In genomic region chr19:14249012-14249754, GRCh38 we compare ENCODE assay signal across 8 cellular contexts. TPM values are rescaled to one million over a fixed set of nuclear protein-coding genes. Genes with fewer than 3 reads are reported as not detected.
DNase-seq lines count a peak whose midpoint lies in the region; ATAC-seq and TF ChIP-seq lines count a peak whose summit lies in the region.
"Not testable (repeated sequence)": the region's sequence is repeated elsewhere in the genome, so short reads cannot be mapped to it uniquely, and the experiment has no call there.

No MANE protein-coding gene starts in this region.

- peak overlapping the region; percentile 49 to 70 (median 56) for H3K4me3 ChIP-seq in BLaER1 treated with 17β-estradiol and CSF1 and Interleukin-3, amounts not matched to agents 10 nM and 100 nM
- H3K4me3 ChIP-seq in HUES6 (ENCODE audit: low read depth, low read length) (peak overlapping the region; percentile 68), right atrium auricular region (peak overlapping the region; percentile 57 to 67)

- H3K9ac ChIP-seq in BLaER1 treated with 17β-estradiol and CSF1 and Interleukin-3, amounts not matched to agents 10 nM and 100 nM, result peak overlapping the region; percentile 67 to 82 (median 80); a peak in 21 of 22 replicates
- peak overlapping the region; percentile 87 for H3K9ac ChIP-seq in HUES6 (ENCODE audit: low read length)

- peak overlapping the region; percentile 76 to 91 (median 86) for H3K4me2 ChIP-seq in BLaER1 treated with 17β-estradiol and CSF1 and Interleukin-3, amounts not matched to agents 10 nM and 100 nM

- H4K20me1 ChIP-seq in BLaER1 treated with 17β-estradiol and CSF1 and Interleukin-3, amounts not matched to agents 10 nM and 100 nM, result not testable (repeated sequence)

- H3K9me3 Mint-ChIP-seq in activated CD8-positive, alpha-beta T cell treated with anti-CD3 and anti-CD28 coated beads, Interleukin-2, amount 10 ng/mL, durations not matched to agents 7 days and 5 days (ENCODE audit: insufficient read depth); central memory CD8-positive, alpha-beta T cell; natural killer cell treated with Interleukin-12 subunit alpha and Interleukin-12 subunit beta and Interleukin-15 and Interleukin-18, amount 100 ng/mL, for 72 hours: not testable (repeated sequence)

- peaks cover 28% of the 10 kb centered on the region for H3K4me1 Mint-ChIP-seq in activated CD8-positive, alpha-beta T cell treated with anti-CD3 and anti-CD28 coated beads, Interleukin-2, amount 10 ng/mL, durations not matched to agents 7 days and 5 days (ENCODE audit: low read depth)
- not testable (repeated sequence) for H3K4me1 Mint-ChIP-seq in central memory CD8-positive, alpha-beta T cell
- peaks cover 9 to 11% of the 10 kb centered on the region in 2 donors for H3K4me1 Mint-ChIP-seq in natural killer cell treated with Interleukin-12 subunit alpha and Interleukin-12 subunit beta and Interleukin-15 and Interleukin-18, amount 100 ng/mL, for 72 hours (ENCODE audit: low read depth in 2 of 2)

- not testable (repeated sequence) for H3K9me3 ChIP-seq in BLaER1 treated with 17β-estradiol and CSF1 and Interleukin-3, amounts not matched to agents 10 nM and 100 nM (replicated peaks in 1 of 11); HUES6 (ENCODE audit: control insufficient read depth, insufficient read depth, low read depth, low read length); right atrium auricular region

- H3K36me3 ChIP-seq in BLaER1 treated with 17β-estradiol and CSF1 and Interleukin-3, amounts not matched to agents 10 nM and 100 nM; HUES6 (ENCODE audit: control insufficient read depth, insufficient read depth, low read length); right atrium auricular region: not testable (repeated sequence)

- peaks cover 0 to 37% (median 31%) of the 10 kb centered on the region in 10 experiments; a peak in 17 of 20 replicates for H3K4me1 ChIP-seq in BLaER1 treated with 17β-estradiol and CSF1 and Interleukin-3, amounts not matched to agents 10 nM and 100 nM
- H3K4me1 ChIP-seq in HUES6 (ENCODE audit: control insufficient read depth, insufficient read depth, low read length), result not testable (repeated sequence)
- peaks cover 0 to 22% of the 10 kb centered on the region in 2 donors for H3K4me1 ChIP-seq in right atrium auricular region

- H3K27ac ChIP-seq in BLaER1 treated with 17β-estradiol and CSF1 and Interleukin-3, amounts not matched to agents 10 nM and 100 nM, result peak overlapping the region; percentile 19 to 89 (median 85); a peak in 20 of 22 replicates
- H3K27ac ChIP-seq in HUES6 (ENCODE audit: low read depth, low read length) (peak overlapping the region; percentile 92), right atrium auricular region (peak overlapping the region in 1 of 2 donors; percentile 53)

- POLR2A ChIA-PET in activated CD8-positive, alpha-beta T cell treated with anti-CD3 and anti-CD28 coated beads, Interleukin-2, amount 10 ng/mL, durations not matched to agents 7 days and 5 days (lab: Charles Lee), result interaction anchor here (0.9 kb wide), 1 partner anchor 169 kb away, joined by 3 read pairs; no protein-coding TSS in a partner anchor

- H3K27me3 ChIP-seq in BLaER1 treated with 17β-estradiol and CSF1 and Interleukin-3, amounts not matched to agents 10 nM and 100 nM; HUES6 (ENCODE audit: control insufficient read depth, insufficient read depth, low read length); right atrium auricular region: not testable (repeated sequence)

- DNase-seq in NOMO-1 (lab: John Stamatoyannopoulos, UW; ENCODE audit: unreplicated experiment in 2 of 2), result peak; percentile 33 to 43
- DNase-seq in activated CD8-positive, alpha-beta T cell treated with anti-CD3 and anti-CD28 coated beads, Interleukin-2, amount 10 ng/mL, durations not matched to agents 7 days and 5 days, result peak; percentile 26
- not testable (repeated sequence) for DNase-seq in central memory CD8-positive, alpha-beta T cell (ENCODE audit: low spot score in 2 of 2); right atrium auricular region (ENCODE audit: low spot score)
- peak; percentile 62 for DNase-seq in natural killer cell treated with Interleukin-12 subunit alpha and Interleukin-12 subunit beta and Interleukin-15 and Interleukin-18, amount 100 ng/mL, for 72 hours (ENCODE audit: low spot score)
- DNase-seq in stimulated activated CD8-positive, alpha-beta memory T cell treated with anti-CD3 and anti-CD28 coated beads, Interleukin-4, amount 100 ng/mL, for 48 hours, result peak; percentile 47

- not testable (repeated sequence) for H3K36me3 Mint-ChIP-seq in activated CD8-positive, alpha-beta T cell treated with anti-CD3 and anti-CD28 coated beads, Interleukin-2, amount 10 ng/mL, durations not matched to agents 7 days and 5 days (ENCODE audit: low read depth); central memory CD8-positive, alpha-beta T cell (ENCODE audit: insufficient read depth); natural killer cell treated with Interleukin-12 subunit alpha and Interleukin-12 subunit beta and Interleukin-15 and Interleukin-18, amount 100 ng/mL, for 72 hours

- peak overlapping the region; percentile 51 for H3K4me3 Mint-ChIP-seq in activated CD8-positive, alpha-beta T cell treated with anti-CD3 and anti-CD28 coated beads, Interleukin-2, amount 10 ng/mL, durations not matched to agents 7 days and 5 days
- peak overlapping the region; percentile 67 for H3K4me3 Mint-ChIP-seq in central memory CD8-positive, alpha-beta T cell
- H3K4me3 Mint-ChIP-seq in natural killer cell treated with Interleukin-12 subunit alpha and Interleukin-12 subunit beta and Interleukin-15 and Interleukin-18, amount 100 ng/mL, for 72 hours, result peak overlapping the region; percentile 64

- H3K27me3 Mint-ChIP-seq in activated CD8-positive, alpha-beta T cell treated with anti-CD3 and anti-CD28 coated beads, Interleukin-2, amount 10 ng/mL, durations not matched to agents 7 days and 5 days (ENCODE audit: low read depth); central memory CD8-positive, alpha-beta T cell; natural killer cell treated with Interleukin-12 subunit alpha and Interleukin-12 subunit beta and Interleukin-15 and Interleukin-18, amount 100 ng/mL, for 72 hours: not testable (repeated sequence)

- ATAC-seq in activated CD8-positive, alpha-beta T cell treated with anti-CD3 and anti-CD28 coated beads, Interleukin-2, amount 10 ng/mL, durations not matched to agents 7 days and 5 days, result peak; percentile 17
- ATAC-seq in central memory CD8-positive, alpha-beta T cell (replicated peaks; ENCODE audit: extremely low read depth, poor library complexity, severe bottlenecking), result not testable (repeated sequence)
- peak; percentile 35 to 52 for ATAC-seq in natural killer cell treated with Interleukin-12 subunit alpha and Interleukin-12 subunit beta and Interleukin-15 and Interleukin-18, amount 100 ng/mL, for 72 hours

- TF ChIP-seq CTCF in right atrium auricular region (IDR thresholded peaks at IDR 0.05), result not testable (repeated sequence)

- peak overlapping the region; percentile 52 for H3K27ac Mint-ChIP-seq in activated CD8-positive, alpha-beta T cell treated with anti-CD3 and anti-CD28 coated beads, Interleukin-2, amount 10 ng/mL, durations not matched to agents 7 days and 5 days
- peak overlapping the region; percentile 32 for H3K27ac Mint-ChIP-seq in central memory CD8-positive, alpha-beta T cell (ENCODE audit: low read depth)
- peak overlapping the region; percentile 28 to 71 for H3K27ac Mint-ChIP-seq in natural killer cell treated with Interleukin-12 subunit alpha and Interleukin-12 subunit beta and Interleukin-15 and Interleukin-18, amount 100 ng/mL, for 72 hours

- CTCF ChIA-PET in activated CD8-positive, alpha-beta T cell treated with anti-CD3 and anti-CD28 coated beads, Interleukin-2, amount 10 ng/mL, durations not matched to agents 7 days and 5 days (lab: Charles Lee), result not testable (repeated sequence)

RNA-seq across cellular contexts. Expression of gene ADGRL1, which starts 43.2 kb away (rescaled TPM):
- total RNA-seq in activated CD8-positive, alpha-beta T cell treated with anti-CD3 and anti-CD28 coated beads, Interleukin-2, amount 10 ng/mL, durations not matched to agents 7 days and 5 days, result 1 to 10 TPM; 6.3 to 7.7 TPM
- total RNA-seq in right atrium auricular region, result 10 to 100 TPM; 21.0 to 31.2 TPM
- 1 to 10 TPM; 6.5 to 8.2 TPM for total RNA-seq in natural killer cell treated with Interleukin-12 subunit alpha and Interleukin-12 subunit beta and Interleukin-15 and Interleukin-18, amount 100 ng/mL, for 72 hours
